ENCODE assay signal across 8 cellular contexts in the genomic region with DNA sequence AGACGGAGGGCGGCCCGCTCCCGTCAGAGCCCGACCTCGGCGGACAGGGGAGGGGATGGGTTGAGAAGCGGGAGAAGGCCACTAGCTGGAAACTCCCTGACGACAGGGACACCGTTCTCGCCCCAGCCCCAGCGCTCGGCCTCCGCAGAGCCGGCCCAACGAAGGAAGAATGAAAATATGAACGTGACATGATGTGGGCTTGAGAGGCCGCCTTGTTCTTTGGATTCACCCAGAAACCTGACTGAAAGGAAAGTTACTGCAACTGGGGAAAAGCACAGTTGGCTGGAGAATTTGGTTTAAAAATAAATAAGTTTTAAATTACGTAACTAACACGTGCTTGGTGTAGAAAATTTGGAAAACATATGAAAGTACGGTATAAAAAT. TPM values are rescaled to one million over a fixed set of nuclear protein-coding genes. Genes with fewer than 3 reads are reported as not detected.
DNase-seq lines count a peak whose midpoint lies in the region; ATAC-seq and TF ChIP-seq lines count a peak whose summit lies in the region.

No MANE protein-coding gene starts in this region.

- H3K4me2 ChIP-seq in skeletal muscle satellite cell (ENCODE audit: low read length): peak overlapping the region; percentile 99

- intact Hi-C loops in Calu3 (cut with micrococcal nuclease; ENCODE audit: unreplicated experiment): no loop called here
- intact Hi-C loops in ascending aorta (cut with DNase I): loop anchor here (1.0 kb wide), 1 partner anchor 579 kb away; no protein-coding TSS in a partner anchor

- H3K27me3 Mint-ChIP-seq in Calu3 (ENCODE audit: unreplicated experiment): peaks cover 29% of the 10 kb centered on the region

- H3K27me3 ChIP-seq in ascending aorta: no peaks in the 10 kb centered on the region
- no peaks in the 10 kb centered on the region; the same call in 1 of the 2 replicates for H3K27me3 ChIP-seq in iPS DF 6.9 (ENCODE audit: control insufficient read depth, insufficient read depth, low read length)
- H3K27me3 ChIP-seq in skeletal muscle satellite cell (ENCODE audit: control insufficient read depth, insufficient read depth, low read length): peaks cover 10% of the 10 kb centered on the region

- peak overlapping the region; percentile 87 for H3K4me3 Mint-ChIP-seq in Calu3 (ENCODE audit: low read depth, unreplicated experiment)

- H3K36me3 ChIP-seq in ascending aorta (no peaks in the 10 kb centered on the region), iPS DF 6.9 (ENCODE audit: control insufficient read depth, insufficient read depth, low read length) (no peaks in the 10 kb centered on the region), skeletal muscle satellite cell (ENCODE audit: insufficient read depth, low read length) (no peaks in the 10 kb centered on the region)

- H3K36me3 Mint-ChIP-seq in Calu3 (ENCODE audit: insufficient read depth, unreplicated experiment): peaks cover 24% of the 10 kb centered on the region

- DNase-seq in Calu3: peak; percentile 56
- DNase-seq in NCI-H510A treated with DMSO at 0.1 percent for 48 hours (lab: John Stamatoyannopoulos, UW): peak; percentile 72
- DNase-seq in ascending aorta (ENCODE audit: low spot score in 2 of 2): peak in 1 of 2 donors; percentile 76
- no peak for DNase-seq in iPS DF 6.9 (ENCODE audit: low read depth, low spot score)
- no peak for DNase-seq in activated CD8-positive, alpha-beta memory T cell treated with anti-CD3 and anti-CD28 coated beads, Interleukin-2, amount 50 U/mL, for 4 hours
- DNase-seq in NCI-H446 treated with DMSO at 0.1 percent for 48 hours (lab: John Stamatoyannopoulos, UW): no peak

- H3K4me3 ChIP-seq in ascending aorta (peak overlapping the region; percentile 71 to 84), iPS DF 6.9 (ENCODE audit: low read length) (peak overlapping the region; percentile 37; the same call in 1 of the 2 replicates), skeletal muscle satellite cell (ENCODE audit: low read length) (peak overlapping the region; percentile 91)

- BruUV-seq in Calu3 (replicated peaks; lab: Mats Ljungman, UMichigan): no TSS peak

- CTCF ChIA-PET in Calu3 (lab: Charles Lee): interaction anchor here (2.1 kb wide), 1 partner anchor 28 kb away, joined by 7 read pairs; no protein-coding TSS in a partner anchor

- H3K27ac Mint-ChIP-seq in Calu3 (ENCODE audit: unreplicated experiment): peak overlapping the region; percentile 84

- peaks cover 11% of the 10 kb centered on the region for H3K4me1 Mint-ChIP-seq in Calu3 (ENCODE audit: low read depth, unreplicated experiment)

- H3K4me1 ChIP-seq in ascending aorta (peaks cover 4 to 14% of the 10 kb centered on the region in 2 donors), iPS DF 6.9 (ENCODE audit: control insufficient read depth, insufficient read depth, low read length) (0 out of 2 replicates have a peak, but pooled peaks cover 2% of the 10 kb centered on the region), skeletal muscle satellite cell (ENCODE audit: control insufficient read depth, insufficient read depth, low read length) (peaks cover 41% of the 10 kb centered on the region)

- WGBS in iPS DF 6.9 (ENCODE audit: insufficient coverage, insufficient read length): no CpG with 5 or more reads among the region's 21 CpGs

- H3K9me3 ChIP-seq in ascending aorta (no peaks in the 10 kb centered on the region), iPS DF 6.9 (ENCODE audit: control insufficient read depth, insufficient read depth, low read length) (no peaks in the 10 kb centered on the region), skeletal muscle satellite cell (replicated peaks; ENCODE audit: low read length) (no peaks in the 10 kb centered on the region)

- ATAC-seq in GM21447 (IDR thresholded peaks at IDR 0.05; ENCODE audit: unreplicated experiment): peak; percentile 36

- H3K27ac ChIP-seq in ascending aorta: peak overlapping the region; percentile 96 to 100
- no peak overlapping the region for H3K27ac ChIP-seq in iPS DF 6.9 (ENCODE audit: low read length)

- H3K9ac ChIP-seq in skeletal muscle satellite cell (ENCODE audit: low read depth, low read length): peak overlapping the region; percentile 96

- no peaks in the 10 kb centered on the region for H3K9me3 Mint-ChIP-seq in Calu3 (ENCODE audit: low read depth, unreplicated experiment)

- TF ChIP-seq CTCF in Calu3 (IDR thresholded peaks at IDR 0.05; ENCODE audit: unreplicated experiment) (no peak), ascending aorta (IDR thresholded peaks at IDR 0.05) (no peak)

RNA-seq across cellular contexts. Expression of a gene that starts 21.1 kb away (rescaled TPM):
- total RNA-seq in Calu3 (2022): 0.20 and 0.21 TPM in 2 replicates
- not detected for total RNA-seq in ascending aorta
- total RNA-seq in skeletal muscle satellite cell (2012; rRNA removed): 0.44 and 0.76 TPM in 2 replicates

RNA-seq across cellular contexts. Expression of a gene that starts 40.4 kb away (rescaled TPM):
- 33.2 and 37.0 TPM in 2 replicates for total RNA-seq in Calu3 (2022)
- 18.0 TPM for total RNA-seq in ascending aorta
- 15.2 and 17.0 TPM in 2 replicates for total RNA-seq in skeletal muscle satellite cell (2012; rRNA removed)

Comparison
In these comparisons a context has a peak if more than half of its experiments do, and no peak if none do; other contexts are left out.
1. DNase-seq: peak in Calu3 (single experiment) and NCI-H510A treated with DMSO at 0.1 percent for 48 hours (single experiment); none in iPS DF 6.9 (single experiment), activated CD8-positive, alpha-beta memory T cell treated with anti-CD3 and anti-CD28 coated beads, Interleukin-2, amount 50 U/mL, for 4 hours (single experiment) and NCI-H446 treated with DMSO at 0.1 percent for 48 hours (single experiment).
2. H3K4me3 ChIP-seq: peak in every context shown above with its lines; median percentile 91 in skeletal muscle satellite cell; 78 in ascending aorta; 37 in iPS DF 6.9.